In the genomic region with DNA sequence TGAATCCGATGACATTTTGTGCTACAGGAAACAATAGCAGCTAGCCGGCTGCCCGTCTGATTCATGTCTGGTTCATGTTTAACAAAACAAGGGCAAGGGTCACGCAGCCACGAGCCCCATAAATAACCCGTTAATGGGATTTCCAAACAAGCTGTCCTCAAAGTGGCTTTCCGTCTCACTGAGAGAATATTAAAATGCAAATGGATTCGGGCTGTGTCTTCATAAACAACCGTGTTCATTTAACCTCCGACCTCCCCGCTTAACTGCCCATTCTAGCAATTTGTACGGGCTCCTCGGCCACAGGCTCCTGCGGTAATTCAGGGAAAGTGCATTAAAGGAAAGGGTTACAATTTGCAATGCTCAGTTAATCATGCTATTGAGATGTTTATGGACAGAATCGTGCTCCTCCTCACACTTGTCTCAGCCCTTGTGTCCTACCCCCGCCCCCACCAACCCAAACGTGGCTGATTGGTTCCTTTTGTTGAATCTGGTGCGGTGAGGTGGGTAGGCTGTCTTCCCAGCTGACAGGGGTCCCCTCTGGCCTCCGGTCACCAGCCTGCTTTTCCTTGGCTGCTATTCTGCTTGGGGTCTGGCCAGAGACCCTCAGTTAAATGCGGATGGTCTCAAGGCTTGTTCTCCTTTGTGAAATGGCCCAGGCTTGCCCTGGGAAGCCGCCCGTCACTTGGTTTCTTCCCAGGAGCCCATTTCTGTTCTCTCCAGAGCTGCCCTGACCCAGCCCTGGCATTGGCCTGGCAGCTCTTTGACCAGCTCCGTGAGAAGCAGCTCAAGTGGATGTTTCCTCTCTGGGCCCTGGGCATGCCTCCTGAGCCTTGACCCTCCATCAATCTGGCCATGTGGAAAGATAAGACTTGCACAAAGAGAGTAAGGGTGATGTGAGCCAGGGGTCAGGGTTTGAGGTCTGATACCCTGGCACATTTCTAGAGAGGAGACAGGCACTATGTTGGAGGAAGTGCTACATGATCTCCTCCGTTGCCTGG, we compare ENCODE assay signal across 15 cellular contexts.
A peak's percentile ranks its signal among the peaks of the same experiment; 100 is the strongest.
DNase-seq lines count a peak whose midpoint lies in the region; ATAC-seq and TF ChIP-seq lines count a peak whose summit lies in the region.
"Had no signal": no experiment of that assay in that cellular context is flagged by ENCODE, and none has a peak within 500 bp of the region (broad histone marks: within the 10 kb centered on the region; RNA-seq: fewer than 3 reads in every experiment).

No MANE protein-coding gene starts in this region.

- no peak overlapping the region for H2BK12ac ChIP-seq in mesenchymal stem cell (ENCODE audit: low read length in 2 of 2)

- H3K36me3 ChIP-seq in colonic mucosa: no peaks in the 10 kb centered on the region
- H3K36me3 ChIP-seq in mesenchymal stem cell (ENCODE audit: control insufficient read depth in 1 of 2, insufficient read depth in 2 of 2, low read depth in 1 of 2, low read length in 2 of 2): no peaks in the 10 kb centered on the region

- intact Hi-C loops in colonic mucosa (cut with DNase I): no loop called here
- intact Hi-C loops in CD4-positive, alpha-beta T cell (cut with DNase I, micrococcal nuclease): no loop called here

- no peak overlapping the region for H3K14ac ChIP-seq in mesenchymal stem cell (ENCODE audit: low read length in 2 of 2)

- no peak overlapping the region for H2BK120ac ChIP-seq in mesenchymal stem cell (ENCODE audit: low read depth, low read length)

- no peaks in the 10 kb centered on the region for H3K4me1 Mint-ChIP-seq in CD4-positive, alpha-beta T cell (ENCODE audit: low read depth)
- H3K4me1 Mint-ChIP-seq in T-cell: no peaks in the 10 kb centered on the region
- H3K4me1 Mint-ChIP-seq: activated CD4-positive, alpha-beta memory T cell treated with anti-CD3 and anti-CD28 coated beads, Interleukin-2, amount 10 ng/mL, durations not matched to agents 7 days and 5 days had no signal

- WGBS in mesenchymal stem cell: 23% methylated on average over 22 of the region's 24 CpGs

- no peak for ATAC-seq in CD4-positive, alpha-beta T cell (ENCODE audit: poor library complexity)
- ATAC-seq in HG02840 (IDR thresholded peaks at IDR 0.05; ENCODE audit: low FRiP score, unreplicated experiment) (no peak), T-cell (replicated peaks in 1 of 4) (no peak)
- ATAC-seq: naive thymus-derived CD4-positive, alpha-beta T cell had no signal

- POLR2A ChIA-PET in CD4-positive, alpha-beta T cell (lab: Charles Lee): no interaction called here
- POLR2A ChIA-PET in T-cell (lab: Charles Lee): no interaction called here

- no peak overlapping the region for H2AK5ac ChIP-seq in mesenchymal stem cell (ENCODE audit: low read length, severe bottlenecking)

- no peak overlapping the region for H3K18ac ChIP-seq in mesenchymal stem cell (ENCODE audit: low read depth in 1 of 2, low read length in 2 of 2)

- peak overlapping the region; percentile 33 for H3K4me2 ChIP-seq in mesenchymal stem cell (ENCODE audit: low read length, poor library complexity, severe bottlenecking)

- H3K27me3 ChIP-seq in colonic mucosa (no peaks in the 10 kb centered on the region), mesenchymal stem cell (ENCODE audit: control insufficient read depth in 1 of 2, insufficient read depth in 1 of 2, low read length in 2 of 2) (peaks cover 47 to 52% of the 10 kb centered on the region in 2 experiments)
- no peaks in the 10 kb centered on the region for H3K27me3 ChIP-seq in CD4-positive, alpha-beta T cell (ENCODE audit: control insufficient read depth, insufficient read depth, low read length)

- no peaks in the 10 kb centered on the region for H3K9me3 ChIP-seq in colonic mucosa
- H3K9me3 ChIP-seq in mesenchymal stem cell (ENCODE audit: control insufficient read depth, low read length): no peaks in the 10 kb centered on the region
- no peaks in the 10 kb centered on the region for H3K9me3 ChIP-seq in CD4-positive, alpha-beta T cell (ENCODE audit: control insufficient read depth, low read length)

- DNase-seq in AG20443 (ENCODE audit: low spot score): peak; percentile 44
- peak; percentile 55 for DNase-seq in LoVo (ENCODE audit: low spot score)
- peak; percentile 55 for DNase-seq in colonic mucosa
- DNase-seq in mesenchymal stem cell: peak; percentile 23
- DNase-seq in CD4-positive, alpha-beta T cell: no peak
- DNase-seq in activated CD4-positive, alpha-beta T cell treated with anti-CD3 and anti-CD28 coated beads, Interleukin-2, amount 50 U/mL, for 48 hours: no peak
- no peak for DNase-seq in T-cell
- DNase-seq: activated CD4-positive, alpha-beta memory T cell treated with anti-CD3 and anti-CD28 coated beads, Interleukin-2, amount 10 ng/mL, durations not matched to agents 7 days and 5 days; activated naive CD4-positive, alpha-beta T cell treated with anti-CD3 and anti-CD28 coated beads, Interleukin-2, amount 50 U/mL, for 16 hours; naive thymus-derived CD4-positive, alpha-beta T cell; NCI-H1048; stimulated activated CD4-positive, alpha-beta T cell treated with anti-CD3 and anti-CD28 coated beads, Interleukin-15, amount 100 ng/mL, for 24 hours; T-helper 1 cell had no signal

- no peak overlapping the region for H3K9ac ChIP-seq in colonic mucosa (ENCODE audit: low read depth in 2 of 2, low read length in 2 of 2)
- no peak overlapping the region for H3K9ac ChIP-seq in mesenchymal stem cell (ENCODE audit: low read length)

- no peak overlapping the region for H4K91ac ChIP-seq in mesenchymal stem cell (ENCODE audit: low read length)

- H3K27me3 Mint-ChIP-seq in CD4-positive, alpha-beta T cell: peaks cover 29% of the 10 kb centered on the region
- peaks cover 17 to 29% of the 10 kb centered on the region in 2 donors for H3K27me3 Mint-ChIP-seq in T-cell

- no peak overlapping the region for H2BK15ac ChIP-seq in mesenchymal stem cell (ENCODE audit: low read depth, poor library complexity, severe bottlenecking)

- no peak for TF ChIP-seq CTCF in colonic mucosa (IDR thresholded peaks at IDR 0.05)
- no peak for TF ChIP-seq CTCF in CD4-positive, alpha-beta T cell (IDR thresholded peaks at IDR 0.05)

- H3K9me3 Mint-ChIP-seq in CD4-positive, alpha-beta T cell: no peaks in the 10 kb centered on the region
- H3K9me3 Mint-ChIP-seq in T-cell: no peaks in the 10 kb centered on the region
- H3K9me3 Mint-ChIP-seq: activated CD4-positive, alpha-beta memory T cell treated with anti-CD3 and anti-CD28 coated beads, Interleukin-2, amount 10 ng/mL, durations not matched to agents 7 days and 5 days; naive thymus-derived CD4-positive, alpha-beta T cell had no signal

- CTCF ChIA-PET in CD4-positive, alpha-beta T cell (lab: Charles Lee): no interaction called here
- CTCF ChIA-PET in T-cell (lab: Charles Lee): no interaction called here

- no peak overlapping the region for H3K4ac ChIP-seq in mesenchymal stem cell (ENCODE audit: low read depth in 1 of 2, low read length in 2 of 2)

- H3K4me3 ChIP-seq in colonic mucosa (no peak overlapping the region), mesenchymal stem cell (ENCODE audit: insufficient read depth in 1 of 2, low read depth in 1 of 2, low read length in 2 of 2) (no peak overlapping the region)
- H3K4me3 ChIP-seq: dorsolateral prefrontal cortex had no signal

- no peak overlapping the region for H3K27ac ChIP-seq in colonic mucosa
- H3K27ac ChIP-seq in mesenchymal stem cell (ENCODE audit: low read length, poor library complexity, severe bottlenecking): no peak overlapping the region
- H3K27ac ChIP-seq in CD4-positive, alpha-beta T cell (ENCODE audit: low read depth, low read length): no peak overlapping the region
- H3K27ac ChIP-seq: dorsolateral prefrontal cortex had no signal

- H2AFZ ChIP-seq in mesenchymal stem cell (ENCODE audit: low read depth, low read length): no peak overlapping the region

- no peak overlapping the region for H3K23ac ChIP-seq in mesenchymal stem cell (ENCODE audit: low read length in 2 of 2)

- H4K8ac ChIP-seq in mesenchymal stem cell (ENCODE audit: low read length): no peak overlapping the region

- no peak overlapping the region for H3K4me3 Mint-ChIP-seq in CD4-positive, alpha-beta T cell
- no peak overlapping the region for H3K4me3 Mint-ChIP-seq in T-cell
- H3K4me3 Mint-ChIP-seq: activated CD4-positive, alpha-beta memory T cell treated with anti-CD3 and anti-CD28 coated beads, Interleukin-2, amount 10 ng/mL, durations not matched to agents 7 days and 5 days; naive thymus-derived CD4-positive, alpha-beta T cell had no signal

- H3K4me1 ChIP-seq in colonic mucosa (peaks cover 3% of the 10 kb centered on the region), mesenchymal stem cell (ENCODE audit: control insufficient read depth, insufficient read depth, low read depth, low read length) (peaks cover 8% of the 10 kb centered on the region)

- H3K27ac Mint-ChIP-seq in CD4-positive, alpha-beta T cell: no peak overlapping the region
- no peak overlapping the region for H3K27ac Mint-ChIP-seq in T-cell
- H3K27ac Mint-ChIP-seq: activated CD4-positive, alpha-beta memory T cell treated with anti-CD3 and anti-CD28 coated beads, Interleukin-2, amount 10 ng/mL, durations not matched to agents 7 days and 5 days; naive thymus-derived CD4-positive, alpha-beta T cell had no signal

- no peaks in the 10 kb centered on the region for H3K36me3 Mint-ChIP-seq in CD4-positive, alpha-beta T cell (ENCODE audit: low read depth)
- H3K36me3 Mint-ChIP-seq in T-cell: no peaks in the 10 kb centered on the region
- H3K36me3 Mint-ChIP-seq: naive thymus-derived CD4-positive, alpha-beta T cell had no signal

- no peak overlapping the region for H2BK5ac ChIP-seq in mesenchymal stem cell (ENCODE audit: low read depth, low read length, poor library complexity, severe bottlenecking)

- no peaks in the 10 kb centered on the region for H3K79me1 ChIP-seq in mesenchymal stem cell (replicated peaks; ENCODE audit: low read length, poor library complexity, severe bottlenecking)

Comparison
In these comparisons a context has a peak if more than half of its experiments do, and no peak if none do; other contexts are left out.
1. DNase-seq: peak in AG20443 (single experiment), LoVo (single experiment), colonic mucosa (single experiment) and mesenchymal stem cell (single experiment); none in CD4-positive, alpha-beta T cell (0 of 10), activated CD4-positive, alpha-beta T cell treated with anti-CD3 and anti-CD28 coated beads, Interleukin-2, amount 50 U/mL, for 48 hours (0 of 2) and T-cell (0 of 34).